24 cellular contexts compared by ENCODE assay signal in genomic region chr1:217091601-217092000, GRCh38.
"Had no signal": no experiment of that assay in that cellular context is flagged by ENCODE, and none has a peak within 500 bp of the region (broad histone marks: within the 10 kb centered on the region; RNA-seq: fewer than 3 reads in every experiment).

No MANE protein-coding gene starts in this region.

- H3K27me3 ChIP-seq: brain microvascular endothelial cell, uterus had no signal

- H3K9me3 Mint-ChIP-seq: activated CD4-positive, alpha-beta T cell treated with anti-CD3 and anti-CD28 coated beads, Interleukin-2, amount 10 ng/mL, durations not matched to agents 7 days and 5 days; activated naive CD8-positive, alpha-beta T cell treated with anti-CD3 and anti-CD28 coated beads, Interleukin-2, amount 50 U/mL, for 24 hours; activated T-helper 1 cell treated with anti-CD3 and anti-CD28 coated beads, Interleukin-12 subunit alpha, Interleukin-12 subunit beta, Interleukin-2, Interleukin-4 antibody, amounts not matched to agents 30 ng/mL and 10 ng/mL and 1 ng/mL, durations not matched to agents 14 hours and 24 hours and 36 hours; neural progenitor cell; stimulated activated naive CD8-positive, alpha-beta T cell treated with anti-CD3 and anti-CD28 coated beads, Interleukin-15, Interleukin-2, amounts not matched to agents 100 ng/mL and 50 ng/mL, for 24 hours had no signal

- H2AFZ ChIP-seq: neural progenitor cell had no signal

- H3K4me2 ChIP-seq: neural progenitor cell had no signal

- H3K4me1 ChIP-seq: neural progenitor cell, uterus had no signal

- H3K4me3 ChIP-seq: coronary artery, neural progenitor cell, tibial artery, uterus had no signal

- DNase-seq: activated CD4-positive, alpha-beta T cell treated with anti-CD3 and anti-CD28 coated beads, Interleukin-2, amount 10 ng/mL, durations not matched to agents 7 days and 5 days; activated CD4-positive, CD25-positive, alpha-beta regulatory T cell treated with anti-CD3 and anti-CD28 coated beads, Interleukin-2, amount 50 U/mL, for 72 hours; activated CD8-positive, alpha-beta T cell treated with anti-CD3 and anti-CD28 coated beads for 36 hours; activated gamma-delta T cell; activated naive CD4-positive, alpha-beta T cell treated with anti-CD3 and anti-CD28 coated beads, Interleukin-2, amount 50 U/mL, for 16 hours; activated naive CD8-positive, alpha-beta T cell treated with anti-CD3 and anti-CD28 coated beads, Interleukin-2, amount 50 U/mL, for 24 hours; anterior cingulate cortex; brain microvascular endothelial cell; cerebellar nuclear complex; hippocampal formation; stimulated activated CD4-positive, alpha-beta T cell treated with anti-CD3 and anti-CD28 coated beads, Interleukin-12 subunit alpha, Interleukin-12 subunit beta, amount 100 ng/mL, for 4 hours; stimulated activated CD4-positive, alpha-beta T cell treated with anti-CD3 and anti-CD28 coated beads, Interleukin-4, amount 100 ng/mL, for 4 hours; substantia nigra; T-helper 1 cell; tibial artery; uterus; WERI-Rb-1 had no signal

- H3K4me3 Mint-ChIP-seq: activated CD4-positive, alpha-beta T cell treated with anti-CD3 and anti-CD28 coated beads, Interleukin-2, amount 10 ng/mL, durations not matched to agents 7 days and 5 days; activated CD8-positive, alpha-beta T cell treated with anti-CD3 and anti-CD28 coated beads for 36 hours; activated naive CD8-positive, alpha-beta T cell treated with anti-CD3 and anti-CD28 coated beads, Interleukin-2, amount 50 U/mL, for 24 hours; activated T-helper 1 cell treated with anti-CD3 and anti-CD28 coated beads, Interleukin-12 subunit alpha, Interleukin-12 subunit beta, Interleukin-2, Interleukin-4 antibody, amounts not matched to agents 30 ng/mL and 10 ng/mL and 1 ng/mL, durations not matched to agents 14 hours and 24 hours and 36 hours; memory B cell; neural progenitor cell; stimulated activated naive CD8-positive, alpha-beta T cell treated with anti-CD3 and anti-CD28 coated beads, Interleukin-15, Interleukin-2, amounts not matched to agents 100 ng/mL and 50 ng/mL, for 24 hours had no signal

- H3K36me3 Mint-ChIP-seq: memory B cell, neural progenitor cell had no signal

- ATAC-seq: activated CD8-positive, alpha-beta T cell treated with anti-CD3 and anti-CD28 coated beads for 36 hours; activated naive CD8-positive, alpha-beta T cell treated with anti-CD3 and anti-CD28 coated beads, Interleukin-2, amount 50 U/mL, for 24 hours had no signal

- FAIRE-seq: TTC549 had no signal

- H3K27ac Mint-ChIP-seq: activated CD4-positive, alpha-beta T cell treated with anti-CD3 and anti-CD28 coated beads, Interleukin-2, amount 10 ng/mL, durations not matched to agents 7 days and 5 days; activated CD8-positive, alpha-beta T cell treated with anti-CD3 and anti-CD28 coated beads for 36 hours; activated naive CD8-positive, alpha-beta T cell treated with anti-CD3 and anti-CD28 coated beads, Interleukin-2, amount 50 U/mL, for 24 hours; activated T-helper 1 cell treated with anti-CD3 and anti-CD28 coated beads, Interleukin-12 subunit alpha, Interleukin-12 subunit beta, Interleukin-2, Interleukin-4 antibody, amounts not matched to agents 30 ng/mL and 10 ng/mL and 1 ng/mL, durations not matched to agents 14 hours and 24 hours and 36 hours; memory B cell; neural progenitor cell; progenitor cell of endocrine pancreas; stimulated activated naive CD8-positive, alpha-beta T cell treated with anti-CD3 and anti-CD28 coated beads, Interleukin-15, Interleukin-2, amounts not matched to agents 100 ng/mL and 50 ng/mL, for 24 hours had no signal

- H3K36me3 ChIP-seq: brain microvascular endothelial cell, neural progenitor cell, tibial artery, uterus, WERI-Rb-1 had no signal

- H3K9ac ChIP-seq: neural progenitor cell had no signal

- H3K9me3 ChIP-seq: tibial artery, uterus had no signal

- H3K27ac ChIP-seq: brain microvascular endothelial cell, coronary artery, neural progenitor cell, tibial artery, uterus, WERI-Rb-1 had no signal
